22 cellular contexts compared by ENCODE assay signal in genomic region chr13:107117327-107118012, GRCh38.
DNase-seq lines count a peak whose midpoint lies in the region; ATAC-seq and TF ChIP-seq lines count a peak whose summit lies in the region.
"Had no signal": no experiment of that assay in that cellular context is flagged by ENCODE, and none has a peak within 500 bp of the region (broad histone marks: within the 10 kb centered on the region; RNA-seq: fewer than 3 reads in every experiment).

No MANE protein-coding gene starts in this region.

- CTCF ChIA-PET in activated naive CD4-positive, alpha-beta T cell treated with anti-CD3 and anti-CD28 coated beads for 36 hours (lab: Charles Lee), result no interaction called here

- H2AFZ ChIP-seq in neural progenitor cell (replicated peaks), result peak overlapping the region; percentile 6

- TF ChIP-seq CTCF in brain microvascular endothelial cell (IDR thresholded peaks at IDR 0.05; ENCODE audit: low read depth, low read length, missing control alignments) (no peak), neural progenitor cell (IDR thresholded peaks at IDR 0.05) (no peak)

- DNase-seq in DMS53 (lab: John Stamatoyannopoulos, UW) (peak; percentile 0), DMS53 treated with DMSO at 0.1 percent for 48 hours (lab: John Stamatoyannopoulos, UW; ENCODE audit: unreplicated experiment) (no peak), M059J (ENCODE audit: low read depth) (peak; percentile 2), brain microvascular endothelial cell (peak; percentile 4), neural progenitor cell (ENCODE audit: low spot score) (no peak)
- no peak for DNase-seq in activated naive CD4-positive, alpha-beta T cell treated with anti-CD3 and anti-CD28 coated beads for 36 hours
- DNase-seq: activated CD4-positive, alpha-beta T cell treated with anti-CD3 and anti-CD28 coated beads for 48 hours; head of caudate nucleus; NCI-H2107; NCI-H69; nucleus accumbens; small intestine; stimulated activated CD4-positive, alpha-beta T cell treated with anti-CD3 and anti-CD28 coated beads, Interleukin-1b, Interleukin-23, amount 100 ng/mL, for 48 hours; substantia nigra had no signal

- no peak overlapping the region for H3K9ac ChIP-seq in neural progenitor cell

- H3K4me3 Mint-ChIP-seq in neural progenitor cell, result no peak overlapping the region
- no peak overlapping the region for H3K4me3 Mint-ChIP-seq in activated naive CD4-positive, alpha-beta T cell treated with anti-CD3 and anti-CD28 coated beads for 36 hours
- H3K4me3 Mint-ChIP-seq: activated T-helper 1 cell treated with anti-CD3 and anti-CD28 coated beads, Interleukin-12 subunit alpha, Interleukin-12 subunit beta, Interleukin-2, Interleukin-4 antibody, amounts not matched to agents 30 ng/mL and 10 ng/mL and 1 ng/mL, durations not matched to agents 14 hours and 24 hours and 36 hours; B cell had no signal

- no peaks in the 10 kb centered on the region for H3K36me3 Mint-ChIP-seq in neural progenitor cell
- H3K36me3 Mint-ChIP-seq in activated naive CD4-positive, alpha-beta T cell treated with anti-CD3 and anti-CD28 coated beads for 36 hours (ENCODE audit: low read depth), result peaks cover 2% of the 10 kb centered on the region

- peaks cover 3% of the 10 kb centered on the region for H3K27me3 Mint-ChIP-seq in neural progenitor cell (ENCODE audit: insufficient read depth, low read depth)
- peaks cover 3% of the 10 kb centered on the region for H3K27me3 Mint-ChIP-seq in activated naive CD4-positive, alpha-beta T cell treated with anti-CD3 and anti-CD28 coated beads for 36 hours (ENCODE audit: low read depth)
- H3K27me3 Mint-ChIP-seq: B cell had no signal

- in situ Hi-C loops in brain microvascular endothelial cell (cut with HindIII; ENCODE audit: low pct_ligation_motif_present, low sequenced_read_pairs), result no loop called here

- no peaks in the 10 kb centered on the region for H3K9me3 ChIP-seq in neural progenitor cell (ENCODE audit: low read depth)
- H3K9me3 ChIP-seq: HAP-1 had no signal

- peaks cover 4% of the 10 kb centered on the region for H3K9me3 Mint-ChIP-seq in neural progenitor cell
- peaks cover 5% of the 10 kb centered on the region for H3K9me3 Mint-ChIP-seq in activated naive CD4-positive, alpha-beta T cell treated with anti-CD3 and anti-CD28 coated beads for 36 hours

- H3K27me3 ChIP-seq in brain microvascular endothelial cell (replicated peaks) (no peaks in the 10 kb centered on the region), neural progenitor cell (no peaks in the 10 kb centered on the region)

- H3F3A ChIP-seq in neural progenitor cell (ENCODE audit: low read depth), result no peaks in the 10 kb centered on the region

- H4K20me1 ChIP-seq in neural progenitor cell (ENCODE audit: low read depth), result no peaks in the 10 kb centered on the region

- peaks cover 21% of the 10 kb centered on the region for H3K4me1 ChIP-seq in neural progenitor cell
- H3K4me1 ChIP-seq: HAP-1 had no signal

- ATAC-seq in GM18520 (IDR thresholded peaks at IDR 0.05; ENCODE audit: unreplicated experiment) (no peak), HG02798 (IDR thresholded peaks at IDR 0.05; ENCODE audit: poor library complexity, unreplicated experiment) (no peak)
- ATAC-seq: activated naive CD4-positive, alpha-beta T cell treated with anti-CD3 and anti-CD28 coated beads, Interleukin-2, amount 50 U/mL, for 72 hours; SK-N-SH treated with all-trans-retinoic acid at 6 μM for 48 hours had no signal

- H3K36me3 ChIP-seq in brain microvascular endothelial cell (replicated peaks), result no peaks in the 10 kb centered on the region
- no peaks in the 10 kb centered on the region for H3K36me3 ChIP-seq in neural progenitor cell
- H3K36me3 ChIP-seq: HAP-1 had no signal

- no peak overlapping the region for H3K27ac Mint-ChIP-seq in neural progenitor cell
- no peak overlapping the region for H3K27ac Mint-ChIP-seq in activated naive CD4-positive, alpha-beta T cell treated with anti-CD3 and anti-CD28 coated beads for 36 hours
- H3K27ac Mint-ChIP-seq: activated naive CD4-positive, alpha-beta T cell treated with anti-CD3 and anti-CD28 coated beads, Interleukin-2, amount 50 U/mL, for 72 hours; activated T-helper 1 cell treated with anti-CD3 and anti-CD28 coated beads, Interleukin-12 subunit alpha, Interleukin-12 subunit beta, Interleukin-2, Interleukin-4 antibody, amounts not matched to agents 30 ng/mL and 10 ng/mL and 1 ng/mL, durations not matched to agents 14 hours and 24 hours and 36 hours; B cell had no signal

- peaks cover 6% of the 10 kb centered on the region for H3K4me1 Mint-ChIP-seq in neural progenitor cell
- no peaks in the 10 kb centered on the region for H3K4me1 Mint-ChIP-seq in activated naive CD4-positive, alpha-beta T cell treated with anti-CD3 and anti-CD28 coated beads for 36 hours (ENCODE audit: low read depth)
- H3K4me1 Mint-ChIP-seq: B cell had no signal

- H3K27ac ChIP-seq in brain microvascular endothelial cell (no peak overlapping the region), neural progenitor cell (no peak overlapping the region)
- H3K27ac ChIP-seq: 22Rv1 had no signal

- H3K79me2 ChIP-seq in neural progenitor cell (ENCODE audit: low read depth), result no peaks in the 10 kb centered on the region

- H3K4me3 ChIP-seq in brain microvascular endothelial cell (ENCODE audit: low read depth, low read length) (no peak overlapping the region), neural progenitor cell (no peak overlapping the region)
- H3K4me3 ChIP-seq: HAP-1 had no signal

- no peak overlapping the region for H3K4me2 ChIP-seq in neural progenitor cell

- intact Hi-C loops in activated naive CD4-positive, alpha-beta T cell treated with anti-CD3 and anti-CD28 coated beads for 36 hours (cut with micrococcal nuclease), result no loop called here

Comparison
In these comparisons a context has a peak if more than half of its experiments do, and no peak if none do; other contexts are left out.
1. DNase-seq: peak in DMS53 (single experiment), M059J (single experiment) and brain microvascular endothelial cell (single experiment); none in DMS53 treated with DMSO at 0.1 percent for 48 hours (single experiment), neural progenitor cell (single experiment) and activated naive CD4-positive, alpha-beta T cell treated with anti-CD3 and anti-CD28 coated beads for 36 hours (single experiment).